ENCODE assay signal across 8 cellular contexts in the genomic region with DNA sequence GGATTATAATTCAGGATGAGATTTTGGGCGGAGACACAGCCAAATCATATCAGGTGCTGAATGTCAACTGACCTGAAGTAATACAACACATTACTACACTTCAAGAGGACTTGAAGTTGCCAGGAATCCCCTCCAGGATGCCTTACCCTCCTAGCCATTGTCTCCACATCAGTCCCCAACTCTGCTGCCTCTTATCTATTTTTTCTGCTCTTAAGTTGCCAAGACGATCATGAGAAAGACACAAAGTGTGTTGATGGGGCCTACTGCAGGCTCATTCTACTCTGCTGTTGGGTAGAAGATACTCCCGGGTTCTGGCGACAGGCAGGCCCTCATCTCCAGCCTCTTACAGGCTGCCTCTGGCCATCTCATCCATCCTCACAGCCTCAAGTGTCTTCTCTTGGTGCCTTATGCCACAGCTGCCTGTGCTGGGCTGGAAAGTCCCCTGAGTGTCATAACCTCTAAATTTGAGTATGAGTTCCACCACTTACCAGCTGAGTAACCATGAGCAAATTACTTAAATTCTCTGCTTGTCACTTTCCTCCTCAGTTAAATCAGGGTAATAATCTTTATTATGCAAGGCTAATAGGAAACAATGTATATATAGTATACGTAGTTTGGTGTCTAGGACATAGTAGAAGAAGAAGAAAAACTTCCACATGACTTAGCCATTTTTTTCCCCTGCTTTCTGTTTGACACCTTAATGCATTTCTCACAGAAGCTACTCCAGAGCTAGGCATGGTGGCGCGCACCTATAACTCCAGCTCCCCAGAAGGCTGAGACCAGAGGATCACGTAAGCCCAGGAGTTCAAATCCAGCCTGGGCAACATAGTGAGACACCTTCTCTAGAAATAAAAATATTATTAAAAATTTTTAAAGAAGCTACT.
DNase-seq lines count a peak whose midpoint lies in the region; ATAC-seq and TF ChIP-seq lines count a peak whose summit lies in the region.
"Had no signal": no experiment of that assay in that cellular context is flagged by ENCODE, and none has a peak within 500 bp of the region (broad histone marks: within the 10 kb centered on the region; RNA-seq: fewer than 3 reads in every experiment).

No MANE protein-coding gene starts in this region.

- H2AK5ac ChIP-seq in mesendoderm (ENCODE audit: low read length), result no peak overlapping the region

- H3K27me3 ChIP-seq in mesendoderm (ENCODE audit: insufficient read depth, low read length, poor library complexity) (no peaks in the 10 kb centered on the region), ascending aorta (no peaks in the 10 kb centered on the region)

- no peaks in the 10 kb centered on the region for H3K79me1 ChIP-seq in mesendoderm (ENCODE audit: low read length)

- H3K18ac ChIP-seq in mesendoderm (ENCODE audit: low read length), result no peak overlapping the region

- H3K56ac ChIP-seq in mesendoderm (ENCODE audit: low read length), result no peak overlapping the region

- H3K4me1 ChIP-seq in mesendoderm (ENCODE audit: control insufficient read depth, low read depth, low read length), result no peaks in the 10 kb centered on the region
- no peaks in the 10 kb centered on the region for H3K4me1 ChIP-seq in ascending aorta

- ATAC-seq in GM18861 (IDR thresholded peaks at IDR 0.05; ENCODE audit: unreplicated experiment), result peak; percentile 98
- peak; percentile 93 for ATAC-seq in GM21390 (IDR thresholded peaks at IDR 0.05; ENCODE audit: unreplicated experiment)
- peak; percentile 99 for ATAC-seq in HG03280 (IDR thresholded peaks at IDR 0.05; ENCODE audit: unreplicated experiment)

- no CpG with 5 or more reads among the region's 8 CpGs for WGBS in mesendoderm (ENCODE audit: extremely low coverage, insufficient coverage, low lambda C conversion rate)

- H3K9ac ChIP-seq in mesendoderm (ENCODE audit: low read length), result no peak overlapping the region

- H2BK120ac ChIP-seq in mesendoderm (ENCODE audit: low read depth, low read length), result no peak overlapping the region

- H3K27ac ChIP-seq in mesendoderm (ENCODE audit: low read depth, low read length) (no peak overlapping the region), ascending aorta (no peak overlapping the region)
- H3K27ac ChIP-seq: coronary artery had no signal

- H3K4me3 ChIP-seq in mesendoderm (ENCODE audit: low read length), result no peak overlapping the region
- H3K4me3 ChIP-seq in ascending aorta, result no peak overlapping the region
- H3K4me3 ChIP-seq: coronary artery had no signal

- H4K5ac ChIP-seq in mesendoderm (ENCODE audit: low read length), result no peak overlapping the region

- no peak overlapping the region for H2BK15ac ChIP-seq in mesendoderm (replicated peaks; ENCODE audit: low read depth)

- H3K9me3 ChIP-seq in ascending aorta, result no peaks in the 10 kb centered on the region

- no peak overlapping the region for H4K8ac ChIP-seq in mesendoderm (ENCODE audit: low read depth, low read length)

- no peaks in the 10 kb centered on the region for H3K79me2 ChIP-seq in mesendoderm (ENCODE audit: control insufficient read depth, insufficient read depth, low read length)

- no peak overlapping the region for H3K23ac ChIP-seq in mesendoderm (ENCODE audit: low read length)

- H2BK5ac ChIP-seq in mesendoderm (ENCODE audit: low read length), result no peak overlapping the region

- no peak overlapping the region for H3K4ac ChIP-seq in mesendoderm (ENCODE audit: low read depth, low read length)

- peak; percentile 64 for DNase-seq in mesendoderm
- DNase-seq in kidney glomerular epithelial cell (lab: John Stamatoyannopoulos, UW), result no peak
- no peak for DNase-seq in hippocampal formation (lab: John Stamatoyannopoulos, UW)
- no peak for DNase-seq in ascending aorta (ENCODE audit: low spot score in 2 of 2)

- no peaks in the 10 kb centered on the region for H3K36me3 ChIP-seq in mesendoderm (ENCODE audit: control insufficient read depth, insufficient read depth, low read length)
- no peaks in the 10 kb centered on the region for H3K36me3 ChIP-seq in ascending aorta

- TF ChIP-seq CTCF in ascending aorta (IDR thresholded peaks at IDR 0.05), result no peak

- H3K4me2 ChIP-seq in mesendoderm (ENCODE audit: low read length), result no peak overlapping the region

- intact Hi-C loops in ascending aorta (cut with DNase I), result loop anchor here (10.0 kb wide), 1 partner anchor 673 kb away; no protein-coding TSS in a partner anchor
